In the genomic region with DNA sequence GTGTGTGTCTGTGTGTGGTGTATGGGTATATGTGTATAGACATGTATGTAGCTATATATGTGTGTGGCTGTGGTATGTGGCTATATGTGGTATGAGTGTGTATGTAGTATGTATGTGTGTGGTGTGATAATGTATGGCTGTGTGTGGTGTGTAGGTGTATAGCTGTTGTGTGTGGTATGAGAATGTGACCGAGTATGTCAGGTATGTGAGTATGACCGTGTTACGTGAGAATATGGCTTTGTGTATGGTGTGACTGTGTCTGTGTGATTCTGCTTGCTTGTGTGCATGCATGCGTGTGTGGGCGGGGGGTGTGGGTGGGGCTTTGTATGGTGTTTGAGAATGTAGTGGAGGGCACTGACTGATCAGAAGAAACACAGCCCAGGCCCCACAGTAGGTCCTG, we compare ENCODE assay signal across 23 cellular contexts.
"Had no signal": no experiment of that assay in that cellular context is flagged by ENCODE, and none has a peak within 500 bp of the region (broad histone marks: within the 10 kb centered on the region; RNA-seq: fewer than 3 reads in every experiment).

No MANE protein-coding gene starts in this region.

- H3K27ac Mint-ChIP-seq: activated T-helper 1 cell treated with anti-CD3 and anti-CD28 coated beads, Interleukin-12 subunit alpha, Interleukin-12 subunit beta, Interleukin-2, Interleukin-4 antibody, amounts not matched to agents 30 ng/mL and 10 ng/mL and 1 ng/mL, durations not matched to agents 14 hours and 24 hours and 36 hours; stimulated activated naive B cell treated with anti-CD40 and anti-IgM and Interleukin-4, amounts not matched to agents 10 μg/mL and 1 μg/mL and 100 μg/mL, for 72 hours had no signal

- H3K4me2 ChIP-seq: hepatocyte had no signal

- H3K9me3 ChIP-seq: esophagus muscularis mucosa, pancreas, transverse colon, vagina had no signal

- H3K4me3 ChIP-seq: ascending aorta, esophagus muscularis mucosa, hepatocyte, pancreas, transverse colon, vagina had no signal

- H3K27ac ChIP-seq: ascending aorta, brain microvascular endothelial cell, esophagus muscularis mucosa, hepatocyte, pancreas, transverse colon, vagina had no signal

- DNase-seq: activated CD4-positive, CD25-positive, alpha-beta regulatory T cell treated with anti-CD3 and anti-CD28 coated beads, Interleukin-2, amount 50 U/mL, for 72 hours; activated gamma-delta T cell treated with Interleukin-2 at 50 U/mL for 16 hours; brain microvascular endothelial cell; central memory CD4-positive, alpha-beta T cell; effector memory CD4-positive, alpha-beta T cell; glutamatergic neuron; immature natural killer cell; midbrain; pancreas; right cardiac atrium; small intestine; stimulated activated CD8-positive, alpha-beta memory T cell treated with anti-CD3 and anti-CD28 coated beads, Interleukin-4, amount 100 ng/mL, for 48 hours; stimulated activated naive B cell treated with anti-CD40 and anti-IgM and Interleukin-4, amounts not matched to agents 10 μg/mL and 1 μg/mL and 100 μg/mL, for 72 hours; transverse colon had no signal

- H3K27me3 Mint-ChIP-seq: stimulated activated naive B cell treated with anti-CD40 and anti-IgM and Interleukin-4, amounts not matched to agents 10 μg/mL and 1 μg/mL and 100 μg/mL, for 72 hours had no signal

- ATAC-seq: activated naive CD4-positive, alpha-beta T cell treated with anti-CD3 and anti-CD28 coated beads, Interleukin-2, amount 50 U/mL, for 72 hours; pancreas; right cardiac atrium; stimulated activated naive B cell treated with anti-CD40 and anti-IgM and Interleukin-4, amounts not matched to agents 10 μg/mL and 1 μg/mL and 100 μg/mL, for 72 hours had no signal

- FAIRE-seq: colon, endothelial cell of umbilical vein, frontal cortex, pancreas, small intestine had no signal

- H3K4me3 Mint-ChIP-seq: activated T-helper 1 cell treated with anti-CD3 and anti-CD28 coated beads, Interleukin-12 subunit alpha, Interleukin-12 subunit beta, Interleukin-2, Interleukin-4 antibody, amounts not matched to agents 30 ng/mL and 10 ng/mL and 1 ng/mL, durations not matched to agents 14 hours and 24 hours and 36 hours; immature natural killer cell; stimulated activated naive B cell treated with anti-CD40 and anti-IgM and Interleukin-4, amounts not matched to agents 10 μg/mL and 1 μg/mL and 100 μg/mL, for 72 hours had no signal

- H2AFZ ChIP-seq: hepatocyte had no signal

- H3K9me3 Mint-ChIP-seq: immature natural killer cell had no signal
